1 cellular context compared by ENCODE assay signal in the genomic region with DNA sequence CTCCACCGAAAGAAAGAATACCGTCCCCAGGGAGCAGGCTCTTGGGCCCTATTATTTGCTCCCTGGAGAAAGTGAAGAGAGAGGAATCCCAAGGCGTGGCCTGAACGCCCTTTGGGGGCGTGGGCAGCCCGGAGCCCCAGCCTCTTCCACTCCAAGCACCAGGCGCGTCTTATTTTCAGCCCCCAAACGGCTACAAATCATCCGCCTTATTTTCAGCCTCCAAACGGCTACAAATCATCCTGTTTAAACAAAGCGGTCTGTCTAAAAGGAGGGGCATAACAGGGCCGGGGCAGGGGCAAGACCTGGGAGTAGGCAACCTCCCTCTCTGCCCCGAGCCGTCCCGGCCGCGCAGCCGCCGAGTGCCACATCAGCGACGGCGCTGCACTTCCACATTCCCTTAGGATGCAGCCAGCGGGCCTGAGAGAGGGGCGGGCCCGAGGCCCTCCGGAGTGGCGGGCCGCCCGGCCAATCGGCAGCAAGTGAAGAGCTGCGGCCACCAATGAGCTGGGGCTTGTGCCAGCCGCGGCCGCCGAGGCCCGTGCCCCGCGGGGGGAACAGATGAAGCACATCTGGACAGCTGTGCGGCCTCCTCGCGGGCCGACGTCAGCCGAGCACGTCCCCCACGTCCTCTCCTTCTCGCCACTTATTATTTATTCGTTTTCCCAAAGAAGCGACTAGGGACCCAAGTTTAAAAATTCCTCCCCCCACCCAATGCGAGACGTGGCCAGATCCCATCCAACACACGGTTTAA.
TF ChIP-seq lines count a peak whose summit lies in the region.

TMEM45A (plus strand) TSS at position 561 of the 751 bp plus-strand sequence. CDS start 62,593 bp downstream, outside the sequence.

TF ChIP-seq in GM12878, 131 proteins besides CTCF, POLR2A, EP300 and RAD21 (continued from another document):
- TF ChIP-seq, protein P1, sequence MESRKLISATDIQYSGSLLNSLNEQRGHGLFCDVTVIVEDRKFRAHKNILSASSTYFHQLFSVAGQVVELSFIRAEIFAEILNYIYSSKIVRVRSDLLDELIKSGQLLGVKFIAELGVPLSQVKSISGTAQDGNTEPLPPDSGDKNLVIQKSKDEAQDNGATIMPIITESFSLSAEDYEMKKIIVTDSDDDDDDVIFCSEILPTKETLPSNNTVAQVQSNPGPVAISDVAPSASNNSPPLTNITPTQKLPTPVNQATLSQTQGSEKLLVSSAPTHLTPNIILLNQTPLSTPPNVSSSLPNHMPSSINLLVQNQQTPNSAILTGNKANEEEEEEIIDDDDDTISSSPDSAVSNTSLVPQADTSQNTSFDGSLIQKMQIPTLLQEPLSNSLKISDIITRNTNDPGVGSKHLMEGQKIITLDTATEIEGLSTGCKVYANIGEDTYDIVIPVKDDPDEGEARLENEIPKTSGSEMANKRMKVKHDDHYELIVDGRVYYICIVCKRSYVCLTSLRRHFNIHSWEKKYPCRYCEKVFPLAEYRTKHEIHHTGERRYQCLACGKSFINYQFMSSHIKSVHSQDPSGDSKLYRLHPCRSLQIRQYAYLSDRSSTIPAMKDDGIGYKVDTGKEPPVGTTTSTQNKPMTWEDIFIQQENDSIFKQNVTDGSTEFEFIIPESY (IDR thresholded peaks at IDR 0.05) = no peak
- TF ChIP-seq FOXM1 (IDR thresholded peaks at IDR 0.05; ENCODE audit: low read depth, low read length) (no peak), LARP7 (IDR thresholded peaks at IDR 0.05) (peak; percentile 17; the same call in 1 of the 2 replicates), PML (IDR thresholded peaks at IDR 0.05; ENCODE audit: low read length) (no peak), MTA2 (IDR thresholded peaks at IDR 0.05; ENCODE audit: low read depth) (no peak), TCF12 (IDR thresholded peaks at IDR 0.05; ENCODE audit: low read depth, low read length) (peak; percentile 74; the same call in 1 of the 2 replicates), EGR1 (IDR thresholded peaks at IDR 0.05; ENCODE audit: borderline replicate concordance in 1 of 2, low read depth in 2 of 2, low read length in 2 of 2) (no peak), WRNIP1 (IDR thresholded peaks at IDR 0.05; ENCODE audit: borderline replicate concordance, low read depth, low read length) (no peak), SMAD5 (IDR thresholded peaks at IDR 0.05; ENCODE audit: low read depth) (no peak), BACH1 (IDR thresholded peaks at IDR 0.05; ENCODE audit: borderline replicate concordance) (0 out of 2 replicates have a peak, but pooled peaks have one; percentile 25), CBFB (IDR thresholded peaks at IDR 0.05; ENCODE audit: low read depth) (no peak), CHD2 (IDR thresholded peaks at IDR 0.05; ENCODE audit: borderline replicate concordance, low read depth, low read length) (peak; percentile 94), ZBED1 (IDR thresholded peaks at IDR 0.05; ENCODE audit: borderline replicate concordance) (no peak), MLLT1 (IDR thresholded peaks at IDR 0.05) (no peak; the same call in 1 of the 2 replicates), NFYA (IDR thresholded peaks at IDR 0.05; ENCODE audit: borderline replicate concordance, low read depth, low read length) (peak; percentile 95), ZNF274 (IDR thresholded peaks at IDR 0.05; ENCODE audit: insufficient read depth, insufficient read length) (no peak), CREM (IDR thresholded peaks at IDR 0.05; ENCODE audit: low read depth) (peak; percentile 17; the same call in 1 of the 2 replicates), TAF1 (IDR thresholded peaks at IDR 0.05; ENCODE audit: borderline replicate concordance, low read depth, low read length) (no peak), RFX5 (IDR thresholded peaks at IDR 0.05; ENCODE audit: low read depth, low read length) (peak; percentile 48; the same call in 1 of the 2 replicates), PKNOX1 (IDR thresholded peaks at IDR 0.05) (peak; percentile 99), JUND (IDR thresholded peaks at IDR 0.05; ENCODE audit: low read depth, low read length) (no peak), ZNF207 (IDR thresholded peaks at IDR 0.05; ENCODE audit: borderline replicate concordance) (0 out of 2 replicates have a peak, but pooled peaks have one; percentile 33)
- TF ChIP-seq, protein P2, sequence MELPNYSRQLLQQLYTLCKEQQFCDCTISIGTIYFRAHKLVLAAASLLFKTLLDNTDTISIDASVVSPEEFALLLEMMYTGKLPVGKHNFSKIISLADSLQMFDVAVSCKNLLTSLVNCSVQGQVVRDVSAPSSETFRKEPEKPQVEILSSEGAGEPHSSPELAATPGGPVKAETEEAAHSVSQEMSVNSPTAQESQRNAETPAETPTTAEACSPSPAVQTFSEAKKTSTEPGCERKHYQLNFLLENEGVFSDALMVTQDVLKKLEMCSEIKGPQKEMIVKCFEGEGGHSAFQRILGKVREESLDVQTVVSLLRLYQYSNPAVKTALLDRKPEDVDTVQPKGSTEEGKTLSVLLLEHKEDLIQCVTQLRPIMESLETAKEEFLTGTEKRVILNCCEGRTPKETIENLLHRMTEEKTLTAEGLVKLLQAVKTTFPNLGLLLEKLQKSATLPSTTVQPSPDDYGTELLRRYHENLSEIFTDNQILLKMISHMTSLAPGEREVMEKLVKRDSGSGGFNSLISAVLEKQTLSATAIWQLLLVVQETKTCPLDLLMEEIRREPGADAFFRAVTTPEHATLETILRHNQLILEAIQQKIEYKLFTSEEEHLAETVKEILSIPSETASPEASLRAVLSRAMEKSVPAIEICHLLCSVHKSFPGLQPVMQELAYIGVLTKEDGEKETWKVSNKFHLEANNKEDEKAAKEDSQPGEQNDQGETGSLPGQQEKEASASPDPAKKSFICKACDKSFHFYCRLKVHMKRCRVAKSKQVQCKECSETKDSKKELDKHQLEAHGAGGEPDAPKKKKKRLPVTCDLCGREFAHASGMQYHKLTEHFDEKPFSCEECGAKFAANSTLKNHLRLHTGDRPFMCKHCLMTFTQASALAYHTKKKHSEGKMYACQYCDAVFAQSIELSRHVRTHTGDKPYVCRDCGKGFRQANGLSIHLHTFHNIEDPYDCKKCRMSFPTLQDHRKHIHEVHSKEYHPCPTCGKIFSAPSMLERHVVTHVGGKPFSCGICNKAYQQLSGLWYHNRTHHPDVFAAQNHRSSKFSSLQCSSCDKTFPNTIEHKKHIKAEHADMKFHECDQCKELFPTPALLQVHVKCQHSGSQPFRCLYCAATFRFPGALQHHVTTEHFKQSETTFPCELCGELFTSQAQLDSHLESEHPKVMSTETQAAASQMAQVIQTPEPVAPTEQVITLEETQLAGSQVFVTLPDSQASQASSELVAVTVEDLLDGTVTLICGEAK (IDR thresholded peaks at IDR 0.05; ENCODE audit: borderline replicate concordance) = no peak
- TF ChIP-seq, protein P3, sequence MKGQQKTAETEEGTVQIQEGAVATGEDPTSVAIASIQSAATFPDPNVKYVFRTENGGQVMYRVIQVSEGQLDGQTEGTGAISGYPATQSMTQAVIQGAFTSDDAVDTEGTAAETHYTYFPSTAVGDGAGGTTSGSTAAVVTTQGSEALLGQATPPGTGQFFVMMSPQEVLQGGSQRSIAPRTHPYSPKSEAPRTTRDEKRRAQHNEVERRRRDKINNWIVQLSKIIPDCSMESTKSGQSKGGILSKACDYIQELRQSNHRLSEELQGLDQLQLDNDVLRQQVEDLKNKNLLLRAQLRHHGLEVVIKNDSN (IDR thresholded peaks at IDR 0.05; ENCODE audit: borderline replicate concordance, extremely low read length, insufficient read depth, low read depth, low read length) = no peak
- TF ChIP-seq, protein P4, sequence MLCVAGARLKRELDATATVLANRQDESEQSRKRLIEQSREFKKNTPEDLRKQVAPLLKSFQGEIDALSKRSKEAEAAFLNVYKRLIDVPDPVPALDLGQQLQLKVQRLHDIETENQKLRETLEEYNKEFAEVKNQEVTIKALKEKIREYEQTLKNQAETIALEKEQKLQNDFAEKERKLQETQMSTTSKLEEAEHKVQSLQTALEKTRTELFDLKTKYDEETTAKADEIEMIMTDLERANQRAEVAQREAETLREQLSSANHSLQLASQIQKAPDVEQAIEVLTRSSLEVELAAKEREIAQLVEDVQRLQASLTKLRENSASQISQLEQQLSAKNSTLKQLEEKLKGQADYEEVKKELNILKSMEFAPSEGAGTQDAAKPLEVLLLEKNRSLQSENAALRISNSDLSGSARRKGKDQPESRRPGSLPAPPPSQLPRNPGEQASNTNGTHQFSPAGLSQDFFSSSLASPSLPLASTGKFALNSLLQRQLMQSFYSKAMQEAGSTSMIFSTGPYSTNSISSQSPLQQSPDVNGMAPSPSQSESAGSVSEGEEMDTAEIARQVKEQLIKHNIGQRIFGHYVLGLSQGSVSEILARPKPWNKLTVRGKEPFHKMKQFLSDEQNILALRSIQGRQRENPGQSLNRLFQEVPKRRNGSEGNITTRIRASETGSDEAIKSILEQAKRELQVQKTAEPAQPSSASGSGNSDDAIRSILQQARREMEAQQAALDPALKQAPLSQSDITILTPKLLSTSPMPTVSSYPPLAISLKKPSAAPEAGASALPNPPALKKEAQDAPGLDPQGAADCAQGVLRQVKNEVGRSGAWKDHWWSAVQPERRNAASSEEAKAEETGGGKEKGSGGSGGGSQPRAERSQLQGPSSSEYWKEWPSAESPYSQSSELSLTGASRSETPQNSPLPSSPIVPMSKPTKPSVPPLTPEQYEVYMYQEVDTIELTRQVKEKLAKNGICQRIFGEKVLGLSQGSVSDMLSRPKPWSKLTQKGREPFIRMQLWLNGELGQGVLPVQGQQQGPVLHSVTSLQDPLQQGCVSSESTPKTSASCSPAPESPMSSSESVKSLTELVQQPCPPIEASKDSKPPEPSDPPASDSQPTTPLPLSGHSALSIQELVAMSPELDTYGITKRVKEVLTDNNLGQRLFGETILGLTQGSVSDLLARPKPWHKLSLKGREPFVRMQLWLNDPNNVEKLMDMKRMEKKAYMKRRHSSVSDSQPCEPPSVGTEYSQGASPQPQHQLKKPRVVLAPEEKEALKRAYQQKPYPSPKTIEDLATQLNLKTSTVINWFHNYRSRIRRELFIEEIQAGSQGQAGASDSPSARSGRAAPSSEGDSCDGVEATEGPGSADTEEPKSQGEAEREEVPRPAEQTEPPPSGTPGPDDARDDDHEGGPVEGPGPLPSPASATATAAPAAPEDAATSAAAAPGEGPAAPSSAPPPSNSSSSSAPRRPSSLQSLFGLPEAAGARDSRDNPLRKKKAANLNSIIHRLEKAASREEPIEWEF (IDR thresholded peaks at IDR 0.05; ENCODE audit: insufficient replicate concordance, low read depth, low read length) = no peak
